1 cellular context compared by ENCODE assay signal in genomic region chr12:57063991-57064725, GRCh38.
TF ChIP-seq lines count a peak whose summit lies in the region.

No MANE protein-coding gene starts in this region.

TF ChIP-seq in K562, 482 proteins besides CTCF, POLR2A, EP300 and RAD21:
- TF ChIP-seq CBX8 (IDR thresholded peaks at IDR 0.05; ENCODE audit: borderline replicate concordance, extremely low read depth, low read depth, low read length, poor library complexity, severe bottlenecking), result no peak
